In genomic region chr16:85400305-85401205, GRCh38 we compare ENCODE assay signal across 2 cellular contexts.
TF ChIP-seq lines count a peak whose summit lies in the region.

No MANE protein-coding gene starts in this region.

TF ChIP-seq in HEK293, 187 proteins besides CTCF, POLR2A, EP300 and RAD21 (continued from another document and continues in another):
- TF ChIP-seq BCL6B (tag by site-specific recombination; IDR thresholded peaks at IDR 0.05) (peak; percentile 57), ZFP41 (tag by site-specific recombination; IDR thresholded peaks at IDR 0.05; ENCODE audit: borderline replicate concordance) (no peak), ZNF549 (tag by site-specific recombination; IDR thresholded peaks at IDR 0.05) (no peak), ZNF214 (tag by site-specific recombination; IDR thresholded peaks at IDR 0.05; ENCODE audit: borderline replicate concordance) (no peak), ZNF473 (tag by site-specific recombination; IDR thresholded peaks at IDR 0.05) (no peak), ZNF155 (tag by site-specific recombination; IDR thresholded peaks at IDR 0.05) (no peak), MZF1 (tag by site-specific recombination; IDR thresholded peaks at IDR 0.05; ENCODE audit: borderline replicate concordance) (no peak), ZNF785 (tag by site-specific recombination; IDR thresholded peaks at IDR 0.05) (peak; percentile 14; the same call in 1 of the 2 replicates), ZNF274 (IDR thresholded peaks at IDR 0.05; ENCODE audit: low read length) (no peak), ZNF274 (tag by site-specific recombination; IDR thresholded peaks at IDR 0.05; ENCODE audit: borderline replicate concordance) (peak; percentile 52; the same call in 1 of the 2 replicates), SP3 (tag by site-specific recombination; IDR thresholded peaks at IDR 0.05) (no peak), IKZF3 (tag by site-specific recombination; IDR thresholded peaks at IDR 0.05) (no peak), ZNF529 (tag by site-specific recombination; IDR thresholded peaks at IDR 0.05; ENCODE audit: insufficient replicate concordance) (no peak), ZNF146 (tag by site-specific recombination; IDR thresholded peaks at IDR 0.05) (no peak), ZFP37 (tag by site-specific recombination; IDR thresholded peaks at IDR 0.05) (no peak), HOXD13 (CRISPR knock-in tag; IDR thresholded peaks at IDR 0.05; ENCODE audit: borderline replicate concordance) (no peak), ZNF433 (tag by site-specific recombination; IDR thresholded peaks at IDR 0.05; ENCODE audit: low read depth) (no peak), ZNF701 (tag by site-specific recombination; IDR thresholded peaks at IDR 0.05) (no peak), KLF9 (tag by site-specific recombination; IDR thresholded peaks at IDR 0.05; ENCODE audit: low read depth) (no peak), ZNF596 (tag by site-specific recombination; IDR thresholded peaks at IDR 0.05) (no peak), ZNF791 (tag by site-specific recombination; IDR thresholded peaks at IDR 0.05) (0 out of 2 replicates have a peak, but pooled peaks have one; percentile 6), ZNF792 (tag by site-specific recombination; IDR thresholded peaks at IDR 0.05) (0 out of 2 replicates have a peak, but pooled peaks have one; percentile 39), ZNF514 (tag by site-specific recombination; IDR thresholded peaks at IDR 0.05) (no peak), ZSCAN4 (tag by site-specific recombination; IDR thresholded peaks at IDR 0.05) (peak; percentile 75), ZSCAN16 (tag by site-specific recombination; IDR thresholded peaks at IDR 0.05) (0 out of 2 replicates have a peak, but pooled peaks have one; percentile 27), REST (tag by site-specific recombination; IDR thresholded peaks at IDR 0.05) (no peak), ZBTB20 (tag by site-specific recombination; IDR thresholded peaks at IDR 0.05) (peak; percentile 18; the same call in 1 of the 2 replicates)
- TF ChIP-seq, protein P1, sequence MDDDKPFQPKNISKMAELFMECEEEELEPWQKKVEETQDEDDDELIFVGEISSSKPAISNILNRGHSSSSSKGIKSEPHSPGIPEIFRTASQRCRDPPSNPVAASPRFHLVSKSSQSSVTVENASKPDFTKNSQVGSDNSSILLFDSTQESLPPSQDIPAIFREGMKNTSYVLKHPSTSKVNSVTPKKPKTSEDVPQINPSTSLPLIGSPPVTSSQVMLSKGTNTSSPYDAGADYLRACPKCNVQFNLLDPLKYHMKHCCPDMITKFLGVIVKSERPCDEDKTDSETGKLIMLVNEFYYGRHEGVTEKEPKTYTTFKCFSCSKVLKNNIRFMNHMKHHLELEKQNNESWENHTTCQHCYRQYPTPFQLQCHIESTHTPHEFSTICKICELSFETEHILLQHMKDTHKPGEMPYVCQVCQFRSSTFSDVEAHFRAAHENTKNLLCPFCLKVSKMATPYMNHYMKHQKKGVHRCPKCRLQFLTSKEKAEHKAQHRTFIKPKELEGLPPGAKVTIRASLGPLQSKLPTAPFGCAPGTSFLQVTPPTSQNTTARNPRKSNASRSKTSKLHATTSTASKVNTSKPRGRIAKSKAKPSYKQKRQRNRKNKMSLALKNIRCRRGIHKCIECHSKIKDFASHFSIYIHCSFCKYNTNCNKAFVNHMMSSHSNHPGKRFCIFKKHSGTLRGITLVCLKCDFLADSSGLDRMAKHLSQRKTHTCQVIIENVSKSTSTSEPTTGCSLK (tag by site-specific recombination; IDR thresholded peaks at IDR 0.05): no peak

TF ChIP-seq in endothelial cell of umbilical vein, 7 proteins besides CTCF, POLR2A, EP300 and RAD21 (continued from another document):
- TF ChIP-seq, protein P2, sequence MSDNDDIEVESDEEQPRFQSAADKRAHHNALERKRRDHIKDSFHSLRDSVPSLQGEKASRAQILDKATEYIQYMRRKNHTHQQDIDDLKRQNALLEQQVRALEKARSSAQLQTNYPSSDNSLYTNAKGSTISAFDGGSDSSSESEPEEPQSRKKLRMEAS (IDR thresholded peaks at IDR 0.05; ENCODE audit: insufficient read depth, insufficient read length): no peak
- no peak for TF ChIP-seq JUN (IDR thresholded peaks at IDR 0.05; ENCODE audit: borderline replicate concordance, insufficient read depth, insufficient read length, low read depth)
- no peak for TF ChIP-seq EZH2 (IDR thresholded peaks at IDR 0.05; ENCODE audit: borderline replicate concordance, low read depth, low read length, severe bottlenecking)
- TF ChIP-seq MYC (IDR thresholded peaks at IDR 0.05; ENCODE audit: low read depth, low read length): no peak
- no peak for TF ChIP-seq POLR2AphosphoS5 (IDR thresholded peaks at IDR 0.05; ENCODE audit: insufficient read depth, low read depth, low read length)
- TF ChIP-seq GATA2 (IDR thresholded peaks at IDR 0.05; ENCODE audit: insufficient read depth, insufficient read length, low read depth, low read length): no peak
